9 cellular contexts compared by ENCODE assay signal in the genomic region with DNA sequence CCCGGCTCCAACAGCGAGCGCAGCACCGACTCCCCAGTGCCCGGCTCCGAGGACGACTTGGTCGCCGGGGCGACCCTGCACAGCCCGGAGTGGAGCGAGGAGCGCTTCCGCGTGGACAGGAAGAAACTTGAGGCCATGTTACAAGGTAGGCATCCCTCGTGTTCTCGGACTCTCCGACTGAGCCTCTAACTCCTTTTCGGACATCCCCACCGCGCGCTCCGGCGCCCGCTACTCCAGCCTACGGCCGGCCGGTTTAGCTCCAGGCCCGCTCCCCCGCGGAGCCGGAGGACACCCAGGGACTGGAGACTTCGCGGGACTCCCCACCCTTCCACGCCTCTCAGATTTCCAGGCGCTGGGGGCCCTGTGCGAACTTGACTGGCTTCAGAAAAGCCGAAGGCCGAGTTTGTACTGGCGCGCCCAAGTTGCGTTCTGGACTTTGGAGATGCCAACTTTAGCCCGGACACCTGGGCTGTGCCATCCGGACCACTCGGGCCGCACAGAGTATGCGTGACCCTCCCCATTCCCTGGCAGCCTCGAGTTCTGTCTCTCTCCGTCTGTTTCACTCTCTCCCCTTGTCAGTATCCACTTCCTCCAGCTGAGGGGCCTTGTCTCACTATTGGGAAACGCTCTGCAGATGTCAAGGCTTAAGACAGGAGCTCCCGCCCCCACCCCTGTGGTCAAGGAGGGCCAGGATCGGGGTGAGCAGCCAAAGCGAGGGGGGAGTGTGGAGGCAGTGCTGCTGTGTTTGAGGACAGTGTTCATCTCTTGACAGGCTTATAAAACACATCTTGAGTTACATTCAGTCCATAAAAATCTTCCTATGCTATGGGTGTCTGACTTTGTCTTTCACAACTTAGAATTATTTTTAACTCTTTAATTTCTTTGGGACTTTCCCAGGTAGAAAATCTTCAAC. TPM values are rescaled to one million over a fixed set of nuclear protein-coding genes. Genes with fewer than 3 reads are reported as not detected.
DNase-seq lines count a peak whose midpoint lies in the region; ATAC-seq and TF ChIP-seq lines count a peak whose summit lies in the region.
"Had no signal": no experiment of that assay in that cellular context is flagged by ENCODE, and none has a peak within 500 bp of the region (broad histone marks: within the 10 kb centered on the region; RNA-seq: fewer than 3 reads in every experiment).

No MANE protein-coding gene starts in this region.

- no peak for TF ChIP-seq CTCF in heart right ventricle (IDR thresholded peaks at IDR 0.05)
- no peak for TF ChIP-seq CTCF in ovary (IDR thresholded peaks at IDR 0.05)

- TF ChIP-seq EP300 in ovary (IDR thresholded peaks at IDR 0.05) = no peak

- peaks cover 3% of the 10 kb centered on the region for H3K36me3 Mint-ChIP-seq in activated naive CD8-positive, alpha-beta T cell treated with anti-CD3 and anti-CD28 coated beads, Interleukin-2, amount 10 ng/mL, durations not matched to agents 7 days and 5 days

- no peak overlapping the region for H3K27ac Mint-ChIP-seq in activated naive CD8-positive, alpha-beta T cell treated with anti-CD3 and anti-CD28 coated beads, Interleukin-2, amount 10 ng/mL, durations not matched to agents 7 days and 5 days

- ATAC-seq in activated naive CD8-positive, alpha-beta T cell treated with anti-CD3 and anti-CD28 coated beads, Interleukin-2, amount 10 ng/mL, durations not matched to agents 7 days and 5 days (ENCODE audit: low read depth) = peak; percentile 19
- peak; percentile 74 to 85 (median 80) for ATAC-seq in heart right ventricle
- no peak for ATAC-seq in HG03135 (IDR thresholded peaks at IDR 0.05; ENCODE audit: unreplicated experiment)

- H3K27me3 Mint-ChIP-seq in activated naive CD8-positive, alpha-beta T cell treated with anti-CD3 and anti-CD28 coated beads, Interleukin-2, amount 10 ng/mL, durations not matched to agents 7 days and 5 days = peaks cover 36% of the 10 kb centered on the region

- H3K36me3 ChIP-seq in heart right ventricle (no peaks in the 10 kb centered on the region), ovary (no peaks in the 10 kb centered on the region)

- POLR2A ChIA-PET in activated naive CD8-positive, alpha-beta T cell treated with anti-CD3 and anti-CD28 coated beads, Interleukin-2, amount 10 ng/mL, durations not matched to agents 7 days and 5 days (lab: Charles Lee) = no interaction called here

- DNase-seq in NCI-H1694 treated with DMSO at 0.1 percent for 48 hours (lab: John Stamatoyannopoulos, UW) (peak; percentile 3), NCI-H1694 (lab: John Stamatoyannopoulos, UW) (no peak), LoVo (ENCODE audit: low spot score) (peak; percentile 9), heart right ventricle (peak; percentile 50 to 53), ovary (peak; percentile 76 to 84 (median 78)), RPMI8226 (no peak)
- DNase-seq in activated naive CD8-positive, alpha-beta T cell treated with anti-CD3 and anti-CD28 coated beads, Interleukin-2, amount 10 ng/mL, durations not matched to agents 7 days and 5 days = peak; percentile 28

- intact Hi-C loops in heart right ventricle (cut with DNase I) = loop anchor here in 1 of 10 donors (5.0 to 10.0 kb wide), 2 partner anchors 101 to 261 kb away; no protein-coding TSS in a partner anchor
- intact Hi-C loops in ovary (cut with DNase I) = loop anchor here in 2 of 4 donors (2.0 to 10.0 kb wide), 3 partner anchors 71 to 271 kb away; no protein-coding TSS in a partner anchor

- H3K27ac ChIP-seq in heart right ventricle (peak overlapping the region; percentile 50 to 89 (median 80)), ovary (peak overlapping the region; percentile 54 to 93)
- H3K27ac ChIP-seq: C4-2B had no signal

- WGBS in heart right ventricle, 2 donors = 0 to 1% methylated on average over 52 to 53 of the region's 53 CpGs
- WGBS in ovary, 3 donors = 0% methylated on average over 31 to 53 of the region's 53 CpGs

- H3K4me3 Mint-ChIP-seq in activated naive CD8-positive, alpha-beta T cell treated with anti-CD3 and anti-CD28 coated beads, Interleukin-2, amount 10 ng/mL, durations not matched to agents 7 days and 5 days = peak overlapping the region; percentile 61

- peak; percentile 58 for TF ChIP-seq POLR2A in ovary (IDR thresholded peaks at IDR 0.05)

- H3K4me1 ChIP-seq in heart right ventricle = peaks cover 0 to 11% (median 0%) of the 10 kb centered on the region in 9 donors
- peaks cover 4% of the 10 kb centered on the region for H3K4me1 ChIP-seq in ovary (ENCODE audit: insufficient read depth)

- H3K4me3 ChIP-seq in heart right ventricle (peak overlapping the region; percentile 26 to 69 (median 64)), ovary (peak overlapping the region; percentile 63)

- H3K9me3 ChIP-seq in heart right ventricle = no peaks in the 10 kb centered on the region
- no peaks in the 10 kb centered on the region for H3K9me3 ChIP-seq in ovary

- H3K27me3 ChIP-seq in heart right ventricle = peaks cover 0 to 56% (median 25%) of the 10 kb centered on the region in 7 donors
- H3K27me3 ChIP-seq in ovary = no peaks in the 10 kb centered on the region

- no peaks in the 10 kb centered on the region for H3K9me3 Mint-ChIP-seq in activated naive CD8-positive, alpha-beta T cell treated with anti-CD3 and anti-CD28 coated beads, Interleukin-2, amount 10 ng/mL, durations not matched to agents 7 days and 5 days

- H3K4me1 Mint-ChIP-seq in activated naive CD8-positive, alpha-beta T cell treated with anti-CD3 and anti-CD28 coated beads, Interleukin-2, amount 10 ng/mL, durations not matched to agents 7 days and 5 days = peaks cover 6% of the 10 kb centered on the region

RNA-seq across cellular contexts. Expression of a gene that starts 0.8 kb away (rescaled TPM):
- under 1 TPM in 1 of 2 experiments, not detected in 1; 0.06 TPM for total RNA-seq in activated naive CD8-positive, alpha-beta T cell treated with anti-CD3 and anti-CD28 coated beads, Interleukin-2, amount 10 ng/mL, durations not matched to agents 7 days and 5 days
- total RNA-seq in heart right ventricle (1 to 10 TPM; 3.3 to 9.2 (median 5.4) TPM), ovary (10 to 100 TPM; 19.8 to 43.4 (median 23.8) TPM)
- polyA plus RNA-seq in heart right ventricle (1 to 10 TPM; 1.6 to 3.8 TPM), ovary (10 to 100 TPM; 13.6 to 15.1 TPM)

Comparison
In these comparisons a context has a peak if more than half of its experiments do, and no peak if none do; other contexts are left out.
1. DNase-seq: peak in NCI-H1694 treated with DMSO at 0.1 percent for 48 hours (single experiment), LoVo (single experiment), activated naive CD8-positive, alpha-beta T cell treated with anti-CD3 and anti-CD28 coated beads, Interleukin-2, amount 10 ng/mL, durations not matched to agents 7 days and 5 days (single experiment), heart right ventricle (2 of 2) and ovary (5 of 5); none in NCI-H1694 (single experiment) and RPMI8226 (single experiment).
2. RNA of a gene that starts 0.8 kb away (total RNA-seq): 19.8 to 43.4 TPM in ovary and 3.3 to 9.2 TPM in heart right ventricle; 0.06 TPM in activated naive CD8-positive, alpha-beta T cell treated with anti-CD3 and anti-CD28 coated beads, Interleukin-2, amount 10 ng/mL, durations not matched to agents 7 days and 5 days; every median in the first group is over 4 times any median in the second.